1 cellular context compared by ENCODE assay signal in genomic region chr14:74425525-74426201, GRCh38.
A peak's percentile ranks its signal among the peaks of the same experiment; 100 is the strongest.
TF ChIP-seq lines count a peak whose summit lies in the region.

No MANE protein-coding gene starts in this region.

TF ChIP-seq in HepG2, 621 proteins besides CTCF, POLR2A, EP300 and RAD21 (continued from another document and continues in another):
- TF ChIP-seq GMEB1 (CRISPR knock-in tag; IDR thresholded peaks at IDR 0.05; ENCODE audit: borderline replicate concordance) (no peak), FIP1L1 (IDR thresholded peaks at IDR 0.05; ENCODE audit: borderline replicate concordance, insufficient read depth, low read depth, low read length) (no peak), NFYB (CRISPR knock-in tag; IDR thresholded peaks at IDR 0.05) (no peak), NFIC (IDR thresholded peaks at IDR 0.05; ENCODE audit: low read length) (no peak), CEBPG (CRISPR knock-in tag; IDR thresholded peaks at IDR 0.05) (no peak), SP140L (CRISPR knock-in tag; IDR thresholded peaks at IDR 0.05; ENCODE audit: borderline replicate concordance) (no peak), ZBTB25 (CRISPR knock-in tag; IDR thresholded peaks at IDR 0.05) (no peak), ZNF296 (CRISPR knock-in tag; conservative IDR thresholded peaks at IDR 0.05) (no peak), ATF1 (CRISPR knock-in tag; IDR thresholded peaks at IDR 0.05) (no peak), GPBP1L1 (CRISPR knock-in tag; IDR thresholded peaks at IDR 0.05) (no peak), E2F2 (CRISPR knock-in tag; IDR thresholded peaks at IDR 0.05; ENCODE audit: borderline replicate concordance) (no peak), GRHL1 (CRISPR knock-in tag; conservative IDR thresholded peaks at IDR 0.05) (no peak), TMF1 (CRISPR knock-in tag; IDR thresholded peaks at IDR 0.05; ENCODE audit: low read depth) (peak; percentile 53; the same call in 1 of the 2 replicates), ZNF891 (CRISPR knock-in tag; IDR thresholded peaks at IDR 0.05) (no peak), PTBP1 (IDR thresholded peaks at IDR 0.05; ENCODE audit: low read depth, low read length, poor library complexity, severe bottlenecking) (no peak), SSRP1 (CRISPR knock-in tag; IDR thresholded peaks at IDR 0.05) (no peak), ZHX2 (IDR thresholded peaks at IDR 0.05; ENCODE audit: low read depth) (no peak), ZHX2 (CRISPR knock-in tag; IDR thresholded peaks at IDR 0.05; ENCODE audit: borderline replicate concordance) (no peak), ELF1 (CRISPR knock-in tag; IDR thresholded peaks at IDR 0.05) (no peak), POLR2AphosphoS5 (IDR thresholded peaks at IDR 0.05; ENCODE audit: low read depth, low read length) (no peak), ZNF383 (CRISPR knock-in tag; IDR thresholded peaks at IDR 0.05; ENCODE audit: borderline replicate concordance) (no peak), TBX2 (CRISPR knock-in tag; IDR thresholded peaks at IDR 0.05; ENCODE audit: borderline replicate concordance) (no peak), ARID5B (CRISPR knock-in tag; IDR thresholded peaks at IDR 0.05) (no peak), ISX (CRISPR knock-in tag; conservative IDR thresholded peaks at IDR 0.05) (0 out of 2 replicates have a peak, but pooled peaks have one; percentile 37), SKIL (CRISPR knock-in tag; IDR thresholded peaks at IDR 0.05; ENCODE audit: borderline replicate concordance) (no peak), ATF3 (CRISPR knock-in tag; IDR thresholded peaks at IDR 0.05) (no peak), FOXC1 (CRISPR knock-in tag; IDR thresholded peaks at IDR 0.05; ENCODE audit: borderline replicate concordance) (no peak; the same call in 1 of the 2 replicates), PHF5A (CRISPR knock-in tag; IDR thresholded peaks at IDR 0.05; ENCODE audit: low read depth, unreplicated experiment) (no peak), MZF1 (CRISPR knock-in tag; IDR thresholded peaks at IDR 0.05; ENCODE audit: borderline replicate concordance) (no peak), ZNF468 (CRISPR knock-in tag; IDR thresholded peaks at IDR 0.05) (no peak), HNF1B (CRISPR knock-in tag; IDR thresholded peaks at IDR 0.05) (no peak), ZNF709 (CRISPR knock-in tag; IDR thresholded peaks at IDR 0.05) (no peak), ZFYVE20 (CRISPR knock-in tag; IDR thresholded peaks at IDR 0.05; ENCODE audit: borderline replicate concordance, low read depth) (no peak), MAFF (IDR thresholded peaks at IDR 0.05; ENCODE audit: low read depth, low read length) (no peak)
